ENCODE assay signal across 8 cellular contexts in genomic region chr9:21993893-21994525, GRCh38. TPM values are rescaled to one million over a fixed set of nuclear protein-coding genes. Genes with fewer than 3 reads are reported as not detected.
A peak's percentile ranks its signal among the peaks of the same experiment; 100 is the strongest.
DNase-seq lines count a peak whose midpoint lies in the region; ATAC-seq and TF ChIP-seq lines count a peak whose summit lies in the region.

Gene CDKN2A (minus strand): TSS chr9:21994392.

- H3K27me3 ChIP-seq in ascending aorta = no peaks in the 10 kb centered on the region

- no peaks in the 10 kb centered on the region for H3K36me3 ChIP-seq in ascending aorta

- intact Hi-C loops in ascending aorta (cut with DNase I) = loop anchor here (10.0 kb wide), 1 partner anchor 589 kb away; the partner anchor contains the start of gene IFNA8

- peak; percentile 73 for DNase-seq in DMS153 (lab: John Stamatoyannopoulos, UW)
- DNase-seq in SIG-M5 (lab: John Stamatoyannopoulos, UW) = peak; percentile 6
- DNase-seq in ascending aorta (ENCODE audit: low spot score in 2 of 2) = no peak
- DNase-seq in iPS-NIHi11 (ENCODE audit: low spot score) = peak; percentile 44
- peak; percentile 29 to 31 for DNase-seq in stimulated activated CD4-positive, alpha-beta T cell treated with anti-CD3 and anti-CD28 coated beads, Interleukin-4, amount 100 ng/mL, for 48 hours (ENCODE audit: low read depth in 2 of 2)
- DNase-seq in GF-D8 (lab: John Stamatoyannopoulos, UW) = no peak

- ATAC-seq in GM19397 (IDR thresholded peaks at IDR 0.05; ENCODE audit: unreplicated experiment) (peak; percentile 45), HG03457 (IDR thresholded peaks at IDR 0.05; ENCODE audit: unreplicated experiment) (peak; percentile 34)

- H3K9me3 ChIP-seq in ascending aorta = no peaks in the 10 kb centered on the region

- peaks cover 0 to 5% of the 10 kb centered on the region in 2 donors for H3K4me1 ChIP-seq in ascending aorta

- H3K4me3 ChIP-seq in ascending aorta = peak within 1 kb of the TSS; percentile 60 to 96

- peak within 1 kb of the TSS; percentile 19 to 73 for H3K27ac ChIP-seq in ascending aorta

- TF ChIP-seq CTCF in ascending aorta (IDR thresholded peaks at IDR 0.05) = no peak

RNA-seq across cellular contexts. Expression of gene CDKN2A, which starts in this region (rescaled TPM):
- total RNA-seq in ascending aorta = 17.1 TPM

Comparison
In these comparisons a context has a peak if more than half of its experiments do, and no peak if none do; other contexts are left out.
1. DNase-seq: peak in DMS153 (single experiment), SIG-M5 (single experiment), iPS-NIHi11 (single experiment) and stimulated activated CD4-positive, alpha-beta T cell treated with anti-CD3 and anti-CD28 coated beads, Interleukin-4, amount 100 ng/mL, for 48 hours (2 of 2); none in ascending aorta (0 of 2) and GF-D8 (single experiment).